In the genomic region with DNA sequence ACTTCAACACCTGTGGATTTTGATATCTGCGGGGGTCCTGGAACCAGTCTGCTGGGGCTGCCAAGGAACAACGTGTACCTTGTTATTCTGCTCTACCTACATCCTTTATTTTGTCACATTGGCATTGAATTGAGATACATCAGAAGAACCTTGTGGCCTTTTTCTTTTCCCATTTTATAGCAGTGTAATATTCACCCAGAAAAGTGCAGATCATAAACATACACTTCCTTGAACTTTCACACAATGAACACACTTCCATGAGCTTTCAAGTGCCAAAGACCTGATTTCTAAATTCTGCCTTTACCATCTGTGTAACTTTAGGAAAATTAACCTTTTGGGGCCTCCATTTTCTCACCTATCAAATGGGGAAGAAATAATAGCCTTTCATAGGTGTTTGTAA, we compare ENCODE assay signal across 24 cellular contexts.
"Had no signal": no experiment of that assay in that cellular context is flagged by ENCODE, and none has a peak within 500 bp of the region (broad histone marks: within the 10 kb centered on the region; RNA-seq: fewer than 3 reads in every experiment).

No MANE protein-coding gene starts in this region.

- ATAC-seq: effector memory CD8-positive, alpha-beta T cell; esophagus mucosa; foreskin keratinocyte; gastrocnemius medialis; gastroesophageal sphincter; heart left ventricle; heart right ventricle had no signal

- DNase-seq: colonic mucosa; cortex of kidney; dermis blood vessel endothelial cell; dorsolateral prefrontal cortex; effector CD4-positive, alpha-beta T cell; effector CD8-positive, alpha-beta T cell; effector memory CD4-positive, alpha-beta T cell; effector memory CD8-positive, alpha-beta T cell; endodermal cell; erythroblast; esophagus squamous epithelium; foreskin fibroblast; foreskin keratinocyte; foreskin melanocyte; gastrocnemius medialis; glutamatergic neuron; head of caudate nucleus; heart left ventricle; heart right ventricle had no signal

- H3K9me3 ChIP-seq: colonic mucosa, esophagus muscularis mucosa, esophagus squamous epithelium, gastrocnemius medialis, gastroesophageal sphincter, heart left ventricle, heart right ventricle had no signal

- H3K4me3 ChIP-seq: colonic mucosa, coronary artery, dorsolateral prefrontal cortex, esophagus muscularis mucosa, esophagus squamous epithelium, gastrocnemius medialis, gastroesophageal sphincter, heart left ventricle, heart right ventricle had no signal

- H3K36me3 ChIP-seq: colonic mucosa, esophagus muscularis mucosa, esophagus squamous epithelium, gastrocnemius medialis, gastroesophageal sphincter, heart left ventricle, heart right ventricle had no signal

- H3K4me1 ChIP-seq: colonic mucosa, esophagus muscularis mucosa, foreskin keratinocyte, gastroesophageal sphincter had no signal

- H3K27ac ChIP-seq: colonic mucosa, coronary artery, dorsolateral prefrontal cortex, epithelial cell of prostate, esophagus muscularis mucosa, esophagus squamous epithelium, foreskin keratinocyte, gastrocnemius medialis, gastroesophageal sphincter, heart left ventricle, heart right ventricle had no signal

- H3K27me3 ChIP-seq: colonic mucosa, dorsolateral prefrontal cortex, esophagus muscularis mucosa, esophagus squamous epithelium, foreskin keratinocyte, gastrocnemius medialis, gastroesophageal sphincter, heart left ventricle, heart right ventricle had no signal
